In the genomic region with DNA sequence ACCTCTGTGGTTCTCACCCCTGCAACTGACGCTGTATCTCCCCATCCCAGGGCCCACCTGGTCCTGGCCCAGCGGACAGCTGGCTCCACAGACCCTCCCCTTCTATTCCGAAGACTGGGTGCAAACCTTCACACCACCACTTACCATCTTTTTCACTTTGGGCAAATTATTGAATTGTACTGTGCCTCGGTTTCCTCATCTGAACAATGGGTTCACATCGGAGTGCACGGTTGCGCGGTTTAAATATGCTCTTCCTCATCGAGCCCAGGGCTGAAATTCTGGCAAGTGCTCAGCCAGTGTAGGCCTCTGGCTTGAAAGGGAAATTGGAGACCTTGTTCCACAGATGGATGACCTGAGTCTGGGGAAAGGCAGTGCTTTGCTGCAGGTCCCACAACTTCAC, we compare ENCODE assay signal across 1 cellular context.
TF ChIP-seq lines count a peak whose summit lies in the region.

No MANE protein-coding gene starts in this region.

TF ChIP-seq in K562, 482 proteins besides CTCF, POLR2A, EP300 and RAD21:
- TF ChIP-seq BCOR (IDR thresholded peaks at IDR 0.05) (peak; percentile 75), SP2 (IDR thresholded peaks at IDR 0.05; ENCODE audit: extremely low read depth, low read depth, low read length, poor library complexity, severe bottlenecking) (no peak), PKNOX1 (IDR thresholded peaks at IDR 0.05) (no peak), NEUROD1 (IDR thresholded peaks at IDR 0.05; ENCODE audit: borderline replicate concordance, low read depth, low read length, partially characterized antibody) (no peak), ZFP36 (IDR thresholded peaks at IDR 0.05; ENCODE audit: low read depth, low read length, partially characterized antibody) (no peak), ARID2 (IDR thresholded peaks at IDR 0.05) (no peak), MYBL2 (IDR thresholded peaks at IDR 0.05; ENCODE audit: low read depth) (no peak), MYBL2 (CRISPR knock-in tag; IDR thresholded peaks at IDR 0.05; ENCODE audit: borderline replicate concordance) (no peak), POLR2AphosphoS5 (IDR thresholded peaks at IDR 0.05; ENCODE audit: control insufficient read depth, insufficient read depth, low read depth, low read length) (no peak), UBTF (IDR thresholded peaks at IDR 0.05; ENCODE audit: borderline replicate concordance in 1 of 2, low read depth in 2 of 2, low read length in 2 of 2) (no peak), KDM5B (IDR thresholded peaks at IDR 0.05; ENCODE audit: insufficient replicate concordance, low read depth, low read length) (peak; percentile 42), KLF16 (IDR thresholded peaks at IDR 0.05) (no peak), HNRNPUL1 (IDR thresholded peaks at IDR 0.05; ENCODE audit: low read length) (no peak), MYNN (IDR thresholded peaks at IDR 0.05) (no peak), MYNN (CRISPR knock-in tag; IDR thresholded peaks at IDR 0.05) (no peak), MYC (IDR thresholded peaks at IDR 0.05; ENCODE audit: low read depth, low read length) (no peak), MYC (CRISPR knock-in tag; IDR thresholded peaks at IDR 0.05; ENCODE audit: borderline replicate concordance, low read depth) (no peak), RBM25 (IDR thresholded peaks at IDR 0.05; ENCODE audit: low read depth, low read length, severe bottlenecking) (peak; percentile 84), ZNF354B (CRISPR knock-in tag; IDR thresholded peaks at IDR 0.05) (no peak)
- TF ChIP-seq, protein P1, sequence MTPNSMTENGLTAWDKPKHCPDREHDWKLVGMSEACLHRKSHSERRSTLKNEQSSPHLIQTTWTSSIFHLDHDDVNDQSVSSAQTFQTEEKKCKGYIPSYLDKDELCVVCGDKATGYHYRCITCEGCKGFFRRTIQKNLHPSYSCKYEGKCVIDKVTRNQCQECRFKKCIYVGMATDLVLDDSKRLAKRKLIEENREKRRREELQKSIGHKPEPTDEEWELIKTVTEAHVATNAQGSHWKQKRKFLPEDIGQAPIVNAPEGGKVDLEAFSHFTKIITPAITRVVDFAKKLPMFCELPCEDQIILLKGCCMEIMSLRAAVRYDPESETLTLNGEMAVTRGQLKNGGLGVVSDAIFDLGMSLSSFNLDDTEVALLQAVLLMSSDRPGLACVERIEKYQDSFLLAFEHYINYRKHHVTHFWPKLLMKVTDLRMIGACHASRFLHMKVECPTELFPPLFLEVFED (CRISPR knock-in tag; conservative IDR thresholded peaks at IDR 0.05) = no peak
- TF ChIP-seq, protein P2, sequence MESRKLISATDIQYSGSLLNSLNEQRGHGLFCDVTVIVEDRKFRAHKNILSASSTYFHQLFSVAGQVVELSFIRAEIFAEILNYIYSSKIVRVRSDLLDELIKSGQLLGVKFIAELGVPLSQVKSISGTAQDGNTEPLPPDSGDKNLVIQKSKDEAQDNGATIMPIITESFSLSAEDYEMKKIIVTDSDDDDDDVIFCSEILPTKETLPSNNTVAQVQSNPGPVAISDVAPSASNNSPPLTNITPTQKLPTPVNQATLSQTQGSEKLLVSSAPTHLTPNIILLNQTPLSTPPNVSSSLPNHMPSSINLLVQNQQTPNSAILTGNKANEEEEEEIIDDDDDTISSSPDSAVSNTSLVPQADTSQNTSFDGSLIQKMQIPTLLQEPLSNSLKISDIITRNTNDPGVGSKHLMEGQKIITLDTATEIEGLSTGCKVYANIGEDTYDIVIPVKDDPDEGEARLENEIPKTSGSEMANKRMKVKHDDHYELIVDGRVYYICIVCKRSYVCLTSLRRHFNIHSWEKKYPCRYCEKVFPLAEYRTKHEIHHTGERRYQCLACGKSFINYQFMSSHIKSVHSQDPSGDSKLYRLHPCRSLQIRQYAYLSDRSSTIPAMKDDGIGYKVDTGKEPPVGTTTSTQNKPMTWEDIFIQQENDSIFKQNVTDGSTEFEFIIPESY (CRISPR knock-in tag; IDR thresholded peaks at IDR 0.05) = no peak
